Comparison of ENCODE assay signal across 9 cellular contexts in the genomic region with DNA sequence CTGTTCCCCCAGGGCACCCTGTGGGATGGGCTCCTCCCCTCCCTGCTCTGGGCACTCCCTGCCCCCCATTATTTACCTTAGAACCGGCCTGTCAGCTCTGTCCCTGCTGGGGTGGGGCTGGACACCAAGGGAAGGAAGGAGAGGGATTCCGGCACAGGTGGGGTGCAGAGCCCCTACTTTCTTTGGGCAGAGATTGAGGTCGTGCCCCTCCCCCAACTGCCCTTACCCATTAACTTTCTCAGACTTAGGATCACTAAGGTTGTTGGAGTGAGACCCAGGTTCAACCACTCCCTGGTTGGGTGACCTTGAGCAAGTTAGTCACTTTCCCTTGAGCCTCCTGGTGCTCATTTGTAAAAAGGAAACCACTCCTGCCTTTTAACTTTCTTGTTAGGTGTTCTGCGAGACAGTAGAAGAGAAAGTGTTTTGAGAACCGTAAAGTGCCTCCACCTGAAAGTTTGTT. TPM values are rescaled to one million over a fixed set of nuclear protein-coding genes. Genes with fewer than 3 reads are reported as not detected.
DNase-seq lines count a peak whose midpoint lies in the region; TF ChIP-seq lines count a peak whose summit lies in the region.
"Had no signal": no experiment of that assay in that cellular context is flagged by ENCODE, and none has a peak within 500 bp of the region (broad histone marks: within the 10 kb centered on the region; RNA-seq: fewer than 3 reads in every experiment).

No MANE protein-coding gene starts in this region.

- peak overlapping the region; percentile 5 for H4K8ac ChIP-seq in mesenchymal stem cell (ENCODE audit: low read length)

- H3K4ac ChIP-seq in mesenchymal stem cell (ENCODE audit: low read depth in 1 of 2, low read length in 2 of 2), result no peak overlapping the region

- H3K27me3 ChIP-seq in breast epithelium (no peaks in the 10 kb centered on the region), mesenchymal stem cell (ENCODE audit: control insufficient read depth in 1 of 2, insufficient read depth in 1 of 2, low read length in 2 of 2) (no peaks in the 10 kb centered on the region), uterus (no peaks in the 10 kb centered on the region)
- H3K27me3 ChIP-seq: testis had no signal

- H3K4me1 Mint-ChIP-seq in activated naive CD4-positive, alpha-beta T cell treated with anti-CD3 and anti-CD28 coated beads for 36 hours (ENCODE audit: low read depth), result peaks cover 26% of the 10 kb centered on the region

- H3K36me3 ChIP-seq in breast epithelium, result no peaks in the 10 kb centered on the region
- H3K36me3 ChIP-seq in mesenchymal stem cell (ENCODE audit: control insufficient read depth in 1 of 2, insufficient read depth in 2 of 2, low read depth in 1 of 2, low read length in 2 of 2), result peaks cover 0 to 16% of the 10 kb centered on the region in 2 experiments
- no peaks in the 10 kb centered on the region for H3K36me3 ChIP-seq in uterus

- no peak overlapping the region for H2AFZ ChIP-seq in mesenchymal stem cell (ENCODE audit: low read depth, low read length)

- H2BK15ac ChIP-seq in mesenchymal stem cell (ENCODE audit: low read depth, poor library complexity, severe bottlenecking), result no peak overlapping the region

- peak; percentile 44 for DNase-seq in activated naive CD4-positive, alpha-beta T cell treated with anti-CD3 and anti-CD28 coated beads for 36 hours
- no peak for DNase-seq in activated naive CD4-positive, alpha-beta T cell treated with anti-CD3 and anti-CD28 coated beads, Interleukin-2, amount 50 U/mL, for 16 hours
- DNase-seq in breast epithelium (ENCODE audit: low spot score in 2 of 2) (peak; percentile 86 to 88), mesenchymal stem cell (no peak), uterus (no peak), activated gamma-delta T cell treated with Interleukin-2 at 50 U/mL for 16 hours (no peak), anterior cingulate cortex (lab: John Stamatoyannopoulos, UW) (no peak), GM10248 (ENCODE audit: extremely low spot score) (no peak)

- H3K14ac ChIP-seq in mesenchymal stem cell (ENCODE audit: low read length in 2 of 2), result no peak overlapping the region

- no peak overlapping the region for H3K9ac ChIP-seq in mesenchymal stem cell (ENCODE audit: low read length)

- peaks cover 4 to 26% of the 10 kb centered on the region in 2 donors for H3K4me1 ChIP-seq in breast epithelium
- peaks cover 45% of the 10 kb centered on the region for H3K4me1 ChIP-seq in mesenchymal stem cell (ENCODE audit: control insufficient read depth, insufficient read depth, low read depth, low read length)
- H3K4me1 ChIP-seq in uterus, result peaks cover 4% of the 10 kb centered on the region in 2 donors

- no peak overlapping the region for H2BK120ac ChIP-seq in mesenchymal stem cell (ENCODE audit: low read depth, low read length)

- peaks cover under 1% of the 10 kb centered on the region for H3K27me3 Mint-ChIP-seq in activated naive CD4-positive, alpha-beta T cell treated with anti-CD3 and anti-CD28 coated beads for 36 hours (ENCODE audit: low read depth)

- peak overlapping the region; percentile 97 for H2AK5ac ChIP-seq in mesenchymal stem cell (ENCODE audit: low read length, severe bottlenecking)

- H4K91ac ChIP-seq in mesenchymal stem cell (ENCODE audit: low read length), result no peak overlapping the region

- TF ChIP-seq POLR2A in breast epithelium (IDR thresholded peaks at IDR 0.05) (no peak), uterus (IDR thresholded peaks at IDR 0.05) (no peak)

- no peak overlapping the region for H3K18ac ChIP-seq in mesenchymal stem cell (ENCODE audit: low read depth in 1 of 2, low read length in 2 of 2)

- no peak overlapping the region for H3K23ac ChIP-seq in mesenchymal stem cell (ENCODE audit: low read length in 2 of 2)

- H3K9me3 ChIP-seq in breast epithelium (no peaks in the 10 kb centered on the region), mesenchymal stem cell (ENCODE audit: control insufficient read depth, low read length) (no peaks in the 10 kb centered on the region), uterus (no peaks in the 10 kb centered on the region)
- H3K9me3 ChIP-seq: testis had no signal

- CTCF ChIA-PET in activated naive CD4-positive, alpha-beta T cell treated with anti-CD3 and anti-CD28 coated beads for 36 hours (lab: Charles Lee), result interaction anchor here (1.1 kb wide), 1 partner anchor 13 kb away, joined by 3 read pairs; no protein-coding TSS in a partner anchor
- CTCF ChIA-PET in GM10248 (lab: Yijun Ruan, JAX), result interaction anchor here (1.2 to 1.5 kb wide), 2 partner anchors 14 to 47 kb away, joined by 3 to 7 read pairs; no protein-coding TSS in a partner anchor

- H2BK5ac ChIP-seq in mesenchymal stem cell (ENCODE audit: low read depth, low read length, poor library complexity, severe bottlenecking), result peak overlapping the region; percentile 66

- no peak overlapping the region for H2BK12ac ChIP-seq in mesenchymal stem cell (ENCODE audit: low read length in 2 of 2)

- H3K27ac Mint-ChIP-seq in activated naive CD4-positive, alpha-beta T cell treated with anti-CD3 and anti-CD28 coated beads for 36 hours, result peak overlapping the region; percentile 56

- H3K4me3 ChIP-seq in breast epithelium (peak overlapping the region in 2 of 3 donors; percentile 35 to 37), mesenchymal stem cell (ENCODE audit: insufficient read depth in 1 of 2, low read depth in 1 of 2, low read length in 2 of 2) (no peak overlapping the region), uterus (no peak overlapping the region)
- H3K4me3 ChIP-seq: testis had no signal

- no peak overlapping the region for H3K4me3 Mint-ChIP-seq in activated naive CD4-positive, alpha-beta T cell treated with anti-CD3 and anti-CD28 coated beads for 36 hours

- H3K36me3 Mint-ChIP-seq in activated naive CD4-positive, alpha-beta T cell treated with anti-CD3 and anti-CD28 coated beads for 36 hours (ENCODE audit: low read depth), result no peaks in the 10 kb centered on the region

- POLR2A ChIA-PET in GM10248 (lab: Yijun Ruan, JAX), result no interaction called here

- H3K9me3 Mint-ChIP-seq in activated naive CD4-positive, alpha-beta T cell treated with anti-CD3 and anti-CD28 coated beads for 36 hours, result no peaks in the 10 kb centered on the region

- H3K4me2 ChIP-seq in mesenchymal stem cell (ENCODE audit: low read length, poor library complexity, severe bottlenecking), result no peak overlapping the region

- WGBS in mesenchymal stem cell, result 54% methylated on average over 4 of the region's 5 CpGs

- H3K27ac ChIP-seq in breast epithelium (peak overlapping the region; percentile 91 to 97), mesenchymal stem cell (ENCODE audit: low read length, poor library complexity, severe bottlenecking) (peak overlapping the region; percentile 96), uterus (peak overlapping the region; percentile 60 to 66)

- intact Hi-C loops in activated naive CD4-positive, alpha-beta T cell treated with anti-CD3 and anti-CD28 coated beads for 36 hours (cut with micrococcal nuclease), result loop anchor here (1.0 kb wide), 1 partner anchor 40 kb away; no protein-coding TSS in a partner anchor
- intact Hi-C loops in breast epithelium (cut with DNase I; ENCODE audit: low total_unique reads) (no loop called here), uterus (cut with DNase I; ENCODE audit: low total_unique reads) (no loop called here)

- TF ChIP-seq CTCF in breast epithelium (IDR thresholded peaks at IDR 0.05), result peak in 1 of 3 donors; percentile 20
- no peak for TF ChIP-seq CTCF in uterus (IDR thresholded peaks at IDR 0.05)
- TF ChIP-seq CTCF in GM10248 (IDR thresholded peaks at IDR 0.05; ENCODE audit: control extremely low read depth, extremely low read depth, low read depth, missing control alignments), result no peak

- H3K79me1 ChIP-seq in mesenchymal stem cell (replicated peaks; ENCODE audit: low read length, poor library complexity, severe bottlenecking), result peaks cover 15% of the 10 kb centered on the region

RNA-seq across cellular contexts. Expression of a gene that starts 57.0 kb away (rescaled TPM):
- total RNA-seq in activated naive CD4-positive, alpha-beta T cell treated with anti-CD3 and anti-CD28 coated beads for 36 hours, result not detected
- 10 to 100 TPM in 2 of 3 donors, 1 to 10 TPM in 1; 9.8 to 24.2 (median 13.6) TPM for total RNA-seq in breast epithelium
- 25.2 TPM for polyA plus RNA-seq in mesenchymal stem cell (2013, experiment 1 of 2)
- 25.1 TPM for polyA plus RNA-seq in mesenchymal stem cell (2013, experiment 2 of 2)
- 10 to 100 TPM in 3 of 4 donors, 1 to 10 TPM in 1; 4.7 to 61.0 (median 18.1) TPM for total RNA-seq in uterus

RNA-seq across cellular contexts. Expression of a gene that starts 57.6 kb away (rescaled TPM):
- 100 to 1,000 TPM; 293 to 312 TPM for total RNA-seq in activated naive CD4-positive, alpha-beta T cell treated with anti-CD3 and anti-CD28 coated beads for 36 hours
- total RNA-seq in breast epithelium, result 10 to 100 TPM; 53.8 to 67.5 (median 67.2) TPM
- 121 TPM for polyA plus RNA-seq in mesenchymal stem cell (2013, experiment 1 of 2)
- polyA plus RNA-seq in mesenchymal stem cell (2013, experiment 2 of 2), result 121 TPM
- total RNA-seq in uterus, result 10 to 100 TPM; 15.9 to 67.7 (median 30.4) TPM

RNA-seq across cellular contexts. Expression of a gene that starts 57.9 kb away (rescaled TPM):
- total RNA-seq in activated naive CD4-positive, alpha-beta T cell treated with anti-CD3 and anti-CD28 coated beads for 36 hours, result 10 to 100 TPM; 26.1 to 31.2 TPM
- total RNA-seq in breast epithelium (10 to 100 TPM; 25.0 to 49.0 (median 29.5) TPM), uterus (100 to 1,000 TPM in 1 of 4 donors, 10 to 100 TPM in 3; 50.2 to 168 (median 76.4) TPM)
- polyA plus RNA-seq in mesenchymal stem cell (2013, experiment 1 of 2), result 11.4 TPM
- 11.2 TPM for polyA plus RNA-seq in mesenchymal stem cell (2013, experiment 2 of 2)

Comparison
In these comparisons a context has a peak if more than half of its experiments do, and no peak if none do; other contexts are left out.
1. DNase-seq: peak in activated naive CD4-positive, alpha-beta T cell treated with anti-CD3 and anti-CD28 coated beads for 36 hours (single experiment) and breast epithelium (2 of 2); none in activated naive CD4-positive, alpha-beta T cell treated with anti-CD3 and anti-CD28 coated beads, Interleukin-2, amount 50 U/mL, for 16 hours (single experiment), mesenchymal stem cell (single experiment), uterus (0 of 2), activated gamma-delta T cell treated with Interleukin-2 at 50 U/mL for 16 hours (single experiment), anterior cingulate cortex (0 of 58) and GM10248 (single experiment).
2. H3K4me3 ChIP-seq: peak in breast epithelium (2 of 3); none in mesenchymal stem cell (0 of 2) and uterus (0 of 2).
3. RNA of a gene that starts 57.0 kb away (total RNA-seq): 4.7 to 61.0 TPM in uterus and 9.8 to 24.2 TPM in breast epithelium; not detected in activated naive CD4-positive, alpha-beta T cell treated with anti-CD3 and anti-CD28 coated beads for 36 hours; every median in the first group is over 4 times any median in the second.
4. RNA of a gene that starts 57.6 kb away (total RNA-seq): 293 to 312 TPM in activated naive CD4-positive, alpha-beta T cell treated with anti-CD3 and anti-CD28 coated beads for 36 hours; 53.8 to 67.5 TPM in breast epithelium and 15.9 to 67.7 TPM in uterus; every median in the first group is over 4 times any median in the second.
5. Peak in every context shown above with its lines, with median percentiles within 50 percentile points of each other: H3K27ac ChIP-seq.